8 cellular contexts compared by ENCODE assay signal in the genomic region with DNA sequence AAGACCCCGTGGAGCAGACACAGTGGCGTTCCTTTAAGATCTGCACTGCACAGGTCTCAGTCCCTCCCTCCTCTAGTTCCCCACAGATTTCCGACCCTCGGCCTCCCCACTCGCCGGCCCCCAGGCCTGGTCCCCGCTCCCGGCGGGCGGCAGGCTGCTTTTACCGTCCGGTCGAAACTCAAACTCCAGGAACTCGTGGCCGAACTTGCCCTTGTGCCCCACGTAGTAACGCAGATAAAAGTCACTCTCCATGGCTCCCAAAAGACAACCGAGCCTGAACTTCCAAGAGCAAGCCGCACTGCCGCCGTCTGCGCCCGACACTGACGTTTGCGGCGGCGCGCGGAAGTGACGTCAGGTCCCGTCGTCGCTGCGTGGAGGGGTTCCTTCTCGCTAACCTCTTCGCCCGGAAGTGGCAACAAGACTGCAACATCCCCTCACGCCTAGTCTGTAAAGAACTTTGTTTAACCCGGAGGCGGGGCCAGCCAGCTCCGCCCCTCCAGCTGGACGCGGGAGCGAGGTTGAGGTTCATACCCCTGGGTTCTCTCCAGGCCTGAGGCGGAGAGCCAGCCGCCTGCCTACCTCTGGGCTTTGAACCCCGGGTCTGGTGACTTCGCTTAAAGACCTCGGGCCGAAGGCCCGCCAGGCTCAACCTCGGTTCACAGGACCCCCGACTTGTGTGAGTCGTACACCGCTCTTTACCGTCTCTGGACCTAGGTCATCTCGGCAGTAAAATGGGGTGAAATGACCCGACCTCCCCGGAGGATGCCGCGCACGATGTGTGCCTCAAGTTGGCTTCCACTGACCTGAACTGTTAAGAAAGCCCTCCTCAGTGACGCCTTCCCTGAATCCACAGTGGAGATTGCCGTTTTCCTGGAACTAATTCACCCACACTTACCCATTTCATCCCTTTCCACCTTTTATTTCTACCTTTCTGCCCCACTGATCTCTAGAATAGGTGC. TPM values are rescaled to one million over a fixed set of nuclear protein-coding genes. Genes with fewer than 3 reads are reported as not detected.
DNase-seq lines count a peak whose midpoint lies in the region; ATAC-seq lines count a peak whose summit lies in the region.

Gene MAGOH, minus strand, starts transcription at position 322 of the 959 bp plus-strand sequence. Its CDS starts 70 bp downstream, at position 252.

- peak within 1 kb of the TSS; percentile 88 to 97 (median 96) for H3K4me2 ChIP-seq in BLaER1 treated with 17β-estradiol and CSF1 and Interleukin-3, amounts not matched to agents 10 nM and 100 nM

- peak; percentile 98 for ATAC-seq in GM19351 (IDR thresholded peaks at IDR 0.05; ENCODE audit: unreplicated experiment)
- ATAC-seq in HG03521 (IDR thresholded peaks at IDR 0.05; ENCODE audit: unreplicated experiment), result peak; percentile 97
- peak; percentile 97 for ATAC-seq in left lobe of liver

- peak; percentile 97 for DNase-seq in NCI-H748 (lab: John Stamatoyannopoulos, UW; ENCODE audit: unreplicated experiment)
- DNase-seq in activated CD4-positive, alpha-beta T cell treated with anti-CD3 and anti-CD28 coated beads, Interleukin-2, amount 50 U/mL, for 1 hour, result peak; percentile 93
- peak; percentile 98 for DNase-seq in dedifferentiated amniotic fluid mesenchymal stem cell (ENCODE audit: extremely low spot score)
- peak; percentile 98 for DNase-seq in left lobe of liver (ENCODE audit: low spot score)
- peak; percentile 89 for DNase-seq in stimulated activated CD4-positive, alpha-beta T cell treated with anti-CD3 and anti-CD28 coated beads, Interleukin-2, amount 100 ng/mL, for 4 hours (ENCODE audit: low read depth)

- peak within 1 kb of the TSS; percentile 65 to 88 (median 83) for H3K27ac ChIP-seq in BLaER1 treated with 17β-estradiol and CSF1 and Interleukin-3, amounts not matched to agents 10 nM and 100 nM

- H3K9ac ChIP-seq in BLaER1 treated with 17β-estradiol and CSF1 and Interleukin-3, amounts not matched to agents 10 nM and 100 nM, result peak within 1 kb of the TSS; percentile 80 to 94 (median 91)

- no peaks in the 10 kb centered on the region for H3K27me3 ChIP-seq in BLaER1 treated with 17β-estradiol and CSF1 and Interleukin-3, amounts not matched to agents 10 nM and 100 nM

- H3K4me3 ChIP-seq in BLaER1 treated with 17β-estradiol and CSF1 and Interleukin-3, amounts not matched to agents 10 nM and 100 nM, result peak within 1 kb of the TSS; percentile 80 to 99 (median 92)

- H3K36me3 ChIP-seq in BLaER1 treated with 17β-estradiol and CSF1 and Interleukin-3, amounts not matched to agents 10 nM and 100 nM, result peaks cover 27 to 35% (median 31%) of the 10 kb centered on the region in 11 experiments

- peaks cover 0 to 46% (median 28%) of the 10 kb centered on the region in 11 experiments; a peak in 14 of 22 replicates for H4K20me1 ChIP-seq in BLaER1 treated with 17β-estradiol and CSF1 and Interleukin-3, amounts not matched to agents 10 nM and 100 nM

- peaks cover 22 to 30% (median 26%) of the 10 kb centered on the region in 10 experiments for H3K4me1 ChIP-seq in BLaER1 treated with 17β-estradiol and CSF1 and Interleukin-3, amounts not matched to agents 10 nM and 100 nM

- no peaks in the 10 kb centered on the region for H3K9me3 ChIP-seq in BLaER1 treated with 17β-estradiol and CSF1 and Interleukin-3, amounts not matched to agents 10 nM and 100 nM (replicated peaks in 1 of 11)

RNA-seq across cellular contexts. Expression of gene MAGOH, which starts in this region (rescaled TPM):
- 15.3 TPM for total RNA-seq in left lobe of liver

Comparison
In these comparisons a context has a peak if more than half of its experiments do, and no peak if none do; other contexts are left out.
1. Peak in every context shown above with its lines: DNase-seq, ATAC-seq, H3K4me3 ChIP-seq and H3K27ac ChIP-seq.